In genomic region chr3:152421162-152421561, GRCh38 we compare ENCODE assay signal across 23 cellular contexts.
DNase-seq lines count a peak whose midpoint lies in the region; ATAC-seq and TF ChIP-seq lines count a peak whose summit lies in the region.
"Had no signal": no experiment of that assay in that cellular context is flagged by ENCODE, and none has a peak within 500 bp of the region (broad histone marks: within the 10 kb centered on the region; RNA-seq: fewer than 3 reads in every experiment).

No MANE protein-coding gene starts in this region.

- TF ChIP-seq CTCF in chondrocyte (IDR thresholded peaks at IDR 0.05): no peak

- POLR2A ChIA-PET in T-cell (lab: Charles Lee): no interaction called here

- no peaks in the 10 kb centered on the region for H3K27me3 Mint-ChIP-seq in activated T-cell treated with anti-CD3 and anti-CD28 coated beads, Interleukin-2, amount 50 U/mL, for 72 hours (ENCODE audit: low read depth)
- H3K27me3 Mint-ChIP-seq in T-cell: no peaks in the 10 kb centered on the region
- no peaks in the 10 kb centered on the region for H3K27me3 Mint-ChIP-seq in chondrocyte (ENCODE audit: low read depth)

- peaks cover 11 to 22% of the 10 kb centered on the region in 2 donors for H3K9me3 Mint-ChIP-seq in activated T-cell treated with anti-CD3 and anti-CD28 coated beads, Interleukin-2, amount 50 U/mL, for 72 hours
- peaks cover 3 to 26% (median 10%) of the 10 kb centered on the region in 3 donors for H3K9me3 Mint-ChIP-seq in T-cell
- H3K9me3 Mint-ChIP-seq in chondrocyte (ENCODE audit: low read depth): peaks cover 9% of the 10 kb centered on the region
- peaks cover 10% of the 10 kb centered on the region for H3K9me3 Mint-ChIP-seq in stimulated activated effector memory CD8-positive, alpha-beta T cell treated with anti-CD3 and anti-CD28 coated beads, Interleukin-12 subunit alpha, Interleukin-12 subunit beta, amount 100 ng/mL, for 72 hours

- ATAC-seq in activated T-cell treated with anti-CD3 and anti-CD28 coated beads, Interleukin-2, amount 50 U/mL, for 72 hours (replicated peaks in 1 of 2): no peak
- no peak for ATAC-seq in T-cell (replicated peaks in 1 of 4)
- no peak for ATAC-seq in stimulated activated effector memory CD8-positive, alpha-beta T cell treated with anti-CD3 and anti-CD28 coated beads, Interleukin-12 subunit alpha, Interleukin-12 subunit beta, amount 100 ng/mL, for 72 hours
- ATAC-seq: Panc1 had no signal

- peaks cover 35 to 74% of the 10 kb centered on the region in 2 donors for H3K36me3 Mint-ChIP-seq in activated T-cell treated with anti-CD3 and anti-CD28 coated beads, Interleukin-2, amount 50 U/mL, for 72 hours (ENCODE audit: insufficient read depth in 2 of 2)
- H3K36me3 Mint-ChIP-seq in T-cell (peaks cover 92% of the 10 kb centered on the region), chondrocyte (ENCODE audit: low read depth) (peaks cover 46% of the 10 kb centered on the region)
- H3K36me3 Mint-ChIP-seq in stimulated activated effector memory CD8-positive, alpha-beta T cell treated with anti-CD3 and anti-CD28 coated beads, Interleukin-12 subunit alpha, Interleukin-12 subunit beta, amount 100 ng/mL, for 72 hours: peaks cover 83% of the 10 kb centered on the region

- H3K4me1 Mint-ChIP-seq in activated T-cell treated with anti-CD3 and anti-CD28 coated beads, Interleukin-2, amount 50 U/mL, for 72 hours (ENCODE audit: low read depth): peaks cover 89% of the 10 kb centered on the region
- H3K4me1 Mint-ChIP-seq in T-cell (peaks cover 68 to 88% (median 84%) of the 10 kb centered on the region in 3 donors), chondrocyte (ENCODE audit: low read depth) (no peaks in the 10 kb centered on the region)
- peaks cover 83% of the 10 kb centered on the region for H3K4me1 Mint-ChIP-seq in stimulated activated effector memory CD8-positive, alpha-beta T cell treated with anti-CD3 and anti-CD28 coated beads, Interleukin-12 subunit alpha, Interleukin-12 subunit beta, amount 100 ng/mL, for 72 hours

- no peak for DNase-seq in activated T-cell treated with anti-CD3 and anti-CD28 coated beads, Interleukin-2, amount 50 U/mL, for 72 hours
- DNase-seq in activated T-cell treated with anti-CD3 and anti-CD28 coated beads for 4 hours: no peak
- no peak for DNase-seq in T-cell
- DNase-seq in chondrocyte (ENCODE audit: low spot score): no peak
- DNase-seq in stimulated activated effector memory CD8-positive, alpha-beta T cell treated with anti-CD3 and anti-CD28 coated beads, Interleukin-12 subunit alpha, Interleukin-12 subunit beta, amount 100 ng/mL, for 72 hours (ENCODE audit: low spot score in 2 of 2): no peak
- no peak for DNase-seq in NCI-H446 (lab: John Stamatoyannopoulos, UW)
- DNase-seq in COR-L47 (lab: John Stamatoyannopoulos, UW): no peak
- DNase-seq in AML-193 (lab: John Stamatoyannopoulos, UW): no peak
- DNase-seq: activated CD4-positive, alpha-beta T cell treated with anti-CD3 and anti-CD28 coated beads, Interleukin-2, amount 50 U/mL, for 4 hours; activated gamma-delta T cell treated with Interleukin-2 at 50 U/mL for 16 hours; aorta; BE2C; Calu3; cortex of kidney; DND-41; hypothalamus; mesendoderm; NCI-H1092; NCI-H187 treated with DMSO at 0.1 percent for 48 hours; NCI-H526; SHP77; stomach had no signal

- CTCF ChIA-PET in T-cell (lab: Charles Lee): no interaction called here

- peak overlapping the region; percentile 93 for H3K27ac Mint-ChIP-seq in activated T-cell treated with anti-CD3 and anti-CD28 coated beads, Interleukin-2, amount 50 U/mL, for 72 hours
- H3K27ac Mint-ChIP-seq in T-cell (peak overlapping the region; percentile 88 to 92), chondrocyte (ENCODE audit: unreplicated experiment) (peak overlapping the region; percentile 2)
- H3K27ac Mint-ChIP-seq in stimulated activated effector memory CD8-positive, alpha-beta T cell treated with anti-CD3 and anti-CD28 coated beads, Interleukin-12 subunit alpha, Interleukin-12 subunit beta, amount 100 ng/mL, for 72 hours: peak overlapping the region; percentile 92

- peak overlapping the region in 1 of 2 donors; percentile 14 for H3K4me3 Mint-ChIP-seq in activated T-cell treated with anti-CD3 and anti-CD28 coated beads, Interleukin-2, amount 50 U/mL, for 72 hours
- H3K4me3 Mint-ChIP-seq in T-cell (peak overlapping the region in 2 of 3 donors; percentile 13 to 52), chondrocyte (ENCODE audit: unreplicated experiment) (no peak overlapping the region)
- no peak overlapping the region for H3K4me3 Mint-ChIP-seq in stimulated activated effector memory CD8-positive, alpha-beta T cell treated with anti-CD3 and anti-CD28 coated beads, Interleukin-12 subunit alpha, Interleukin-12 subunit beta, amount 100 ng/mL, for 72 hours

Comparison
In these comparisons a context has a peak if more than half of its experiments do, and no peak if none do; other contexts are left out.
1. H3K27ac Mint-ChIP-seq: peak in every context shown above with its lines; median percentile 93 in activated T-cell treated with anti-CD3 and anti-CD28 coated beads, Interleukin-2, amount 50 U/mL, for 72 hours; 92 in stimulated activated effector memory CD8-positive, alpha-beta T cell treated with anti-CD3 and anti-CD28 coated beads, Interleukin-12 subunit alpha, Interleukin-12 subunit beta, amount 100 ng/mL, for 72 hours; 90 in T-cell; 2 in chondrocyte.
2. H3K4me3 Mint-ChIP-seq: peak in T-cell (2 of 3); none in chondrocyte (single experiment) and stimulated activated effector memory CD8-positive, alpha-beta T cell treated with anti-CD3 and anti-CD28 coated beads, Interleukin-12 subunit alpha, Interleukin-12 subunit beta, amount 100 ng/mL, for 72 hours (single experiment).